Comparison of ENCODE assay signal across 14 cellular contexts in genomic region chr4:4269326-4269725, GRCh38. TPM values are rescaled to one million over a fixed set of nuclear protein-coding genes. Genes with fewer than 3 reads are reported as not detected.
DNase-seq lines count a peak whose midpoint lies in the region; ATAC-seq and TF ChIP-seq lines count a peak whose summit lies in the region.
"Had no signal": no experiment of that assay in that cellular context is flagged by ENCODE, and none has a peak within 500 bp of the region (broad histone marks: within the 10 kb centered on the region; RNA-seq: fewer than 3 reads in every experiment).

No MANE protein-coding gene starts in this region.

- no peak overlapping the region for H3K4me3 ChIP-seq in right cardiac atrium (ENCODE audit: low read length)
- no peak overlapping the region for H3K4me3 ChIP-seq in left lung
- H3K4me3 ChIP-seq in coronary artery, result no peak overlapping the region
- H3K4me3 ChIP-seq: GM23338 had no signal

- DNase-seq in right cardiac atrium (peak in 1 of 3 donors; percentile 36), cardiac septum (ENCODE audit: low spot score) (no peak), left lung (no peak), nucleus accumbens (lab: John Stamatoyannopoulos, UW) (no peak), NCI-H1048 (lab: John Stamatoyannopoulos, UW) (no peak), coronary artery (ENCODE audit: low spot score) (no peak)
- no peak for DNase-seq in stimulated activated CD4-positive, alpha-beta T cell treated with anti-CD3 and anti-CD28 coated beads, Interleukin-15, amount 100 ng/mL, for 24 hours
- DNase-seq: NCI-H526, posterior cingulate gyrus had no signal

- H3K27ac Mint-ChIP-seq in activated T-helper 17 cell treated with anti-CD3 and anti-CD28 coated beads, Interleukin-2, amount 50 U/mL, for 72 hours, result peak overlapping the region; percentile 84
- H3K27ac Mint-ChIP-seq: GM23338 had no signal

- peak overlapping the region; percentile 49 for H3K4me3 Mint-ChIP-seq in activated T-helper 17 cell treated with anti-CD3 and anti-CD28 coated beads, Interleukin-2, amount 50 U/mL, for 72 hours
- H3K4me3 Mint-ChIP-seq: GM23338 had no signal

- intact Hi-C loops in right cardiac atrium (cut with DNase I) (no loop called here), cardiac septum (cut with DNase I) (no loop called here), left lung (cut with DNase I) (no loop called here)

- peaks cover 75% of the 10 kb centered on the region for H3K36me3 Mint-ChIP-seq in activated T-helper 17 cell treated with anti-CD3 and anti-CD28 coated beads, Interleukin-2, amount 50 U/mL, for 72 hours (ENCODE audit: low read depth)

- H3K9me3 Mint-ChIP-seq in activated T-helper 17 cell treated with anti-CD3 and anti-CD28 coated beads, Interleukin-2, amount 50 U/mL, for 72 hours, result no peaks in the 10 kb centered on the region
- H3K9me3 Mint-ChIP-seq: GM23338 had no signal

- TF ChIP-seq CTCF in left lung (IDR thresholded peaks at IDR 0.05), result no peak
- TF ChIP-seq CTCF in coronary artery (IDR thresholded peaks at IDR 0.05), result no peak

- ATAC-seq in right cardiac atrium (peak; percentile 17 to 32), left lung (no peak)
- peak; percentile 39 for ATAC-seq in activated T-helper 17 cell treated with anti-CD3 and anti-CD28 coated beads, Interleukin-2, amount 50 U/mL, for 72 hours (replicated peaks)
- ATAC-seq: GM23338 had no signal

- no peaks in the 10 kb centered on the region for H3K4me1 ChIP-seq in right cardiac atrium (ENCODE audit: control insufficient read depth, insufficient read depth, low read length)
- H3K4me1 ChIP-seq in left lung, result peaks cover 0 to 6% of the 10 kb centered on the region in 2 donors

- peak overlapping the region; percentile 38 for H3K27ac ChIP-seq in right cardiac atrium (ENCODE audit: low read length)
- H3K27ac ChIP-seq in left lung, result peak overlapping the region; percentile 36 to 80
- no peak overlapping the region for H3K27ac ChIP-seq in coronary artery
- H3K27ac ChIP-seq: KMS-11 had no signal

- WGBS in right cardiac atrium, result 93% methylated on average over 11 of the region's 11 CpGs

- H3K27me3 ChIP-seq in right cardiac atrium (ENCODE audit: control insufficient read depth, insufficient read depth), result no peaks in the 10 kb centered on the region
- H3K27me3 ChIP-seq in left lung, result no peaks in the 10 kb centered on the region

- H3K4me1 Mint-ChIP-seq in activated T-helper 17 cell treated with anti-CD3 and anti-CD28 coated beads, Interleukin-2, amount 50 U/mL, for 72 hours, result peaks cover 12% of the 10 kb centered on the region
- H3K4me1 Mint-ChIP-seq: GM23338 had no signal

- peaks cover 0 to 53% of the 10 kb centered on the region in 2 donors for H3K36me3 ChIP-seq in left lung

- no peaks in the 10 kb centered on the region for H3K27me3 Mint-ChIP-seq in activated T-helper 17 cell treated with anti-CD3 and anti-CD28 coated beads, Interleukin-2, amount 50 U/mL, for 72 hours

- H3K9me3 ChIP-seq in right cardiac atrium (ENCODE audit: control insufficient read depth, low read length) (no peaks in the 10 kb centered on the region), left lung (no peaks in the 10 kb centered on the region)

RNA-seq across cellular contexts. Expression of gene LYAR, which starts 20.6 kb away (rescaled TPM):
- total RNA-seq in right cardiac atrium (10 to 100 TPM; 10.0 to 12.4 (median 11.1) TPM), cardiac septum (21.2 TPM), left lung (10 to 100 TPM in 1 of 2 donors, 1 to 10 TPM in 1; 9.7 to 20.4 TPM)
- 15.0 TPM for polyA plus RNA-seq in right cardiac atrium
- total RNA-seq in activated T-helper 17 cell treated with anti-CD3 and anti-CD28 coated beads, Interleukin-2, amount 50 U/mL, for 72 hours, result 10 to 100 TPM; 25.2 to 57.8 TPM

RNA-seq across cellular contexts. Expression of gene ZBTB49, which starts 20.7 kb away (rescaled TPM):
- 1 to 10 TPM; 4.2 to 6.0 (median 4.8) TPM for total RNA-seq in right cardiac atrium
- 2.2 TPM for polyA plus RNA-seq in right cardiac atrium
- 7.7 TPM for total RNA-seq in cardiac septum
- 1 to 10 TPM; 3.5 to 7.6 TPM for total RNA-seq in activated T-helper 17 cell treated with anti-CD3 and anti-CD28 coated beads, Interleukin-2, amount 50 U/mL, for 72 hours
- 1 to 10 TPM; 4.8 to 5.3 TPM for total RNA-seq in left lung

RNA-seq across cellular contexts. Expression of gene TMEM128, which starts 21.3 kb away (rescaled TPM):
- 10 to 100 TPM; 12.7 to 17.7 (median 15.7) TPM for total RNA-seq in right cardiac atrium
- 20.7 TPM for polyA plus RNA-seq in right cardiac atrium
- total RNA-seq in cardiac septum, result 12.4 TPM
- total RNA-seq in activated T-helper 17 cell treated with anti-CD3 and anti-CD28 coated beads, Interleukin-2, amount 50 U/mL, for 72 hours, result 10 to 100 TPM in 1 of 2 donors, 1 to 10 TPM in 1; 9.1 to 13.1 TPM
- 10 to 100 TPM; 18.5 to 21.9 TPM for total RNA-seq in left lung

RNA-seq across cellular contexts. Expression of gene OTOP1, which starts 42.6 kb away (rescaled TPM):
- not detected for total RNA-seq in right cardiac atrium
- polyA plus RNA-seq in right cardiac atrium, result not detected
- not detected for total RNA-seq in cardiac septum
- total RNA-seq in activated T-helper 17 cell treated with anti-CD3 and anti-CD28 coated beads, Interleukin-2, amount 50 U/mL, for 72 hours, result not detected
- total RNA-seq in left lung, result not detected
- total RNA-seq: cerebellum, GM23338 had no signal
- polyA plus RNA-seq: BJ, GM23338 had no signal

Comparison
In these comparisons a context has a peak if more than half of its experiments do, and no peak if none do; other contexts are left out.
1. H3K27ac ChIP-seq: peak in right cardiac atrium (single experiment) and left lung (2 of 2); none in coronary artery (0 of 2).